In genomic region chr18:74692367-74693013, GRCh38 we compare ENCODE assay signal across 23 cellular contexts.
DNase-seq lines count a peak whose midpoint lies in the region; ATAC-seq, FAIRE-seq and TF ChIP-seq lines count a peak whose summit lies in the region.
"Had no signal": no experiment of that assay in that cellular context is flagged by ENCODE, and none has a peak within 500 bp of the region (broad histone marks: within the 10 kb centered on the region; RNA-seq: fewer than 3 reads in every experiment).

No MANE protein-coding gene starts in this region.

- peaks cover 8% of the 10 kb centered on the region for H3K4me1 ChIP-seq in CD4-positive, CD25-positive, alpha-beta regulatory T cell (ENCODE audit: control insufficient read depth, insufficient read depth, low read length, poor library complexity, severe bottlenecking)
- H3K4me1 ChIP-seq: Caco-2, HAP-1 had no signal

- H3K4me3 Mint-ChIP-seq in CD4-positive, CD25-positive, alpha-beta regulatory T cell, result no peak overlapping the region
- H3K4me3 Mint-ChIP-seq in stimulated activated effector memory CD8-positive, alpha-beta T cell treated with anti-CD3 and anti-CD28 coated beads, Interleukin-12 subunit alpha, Interleukin-12 subunit beta, amount 100 ng/mL, for 72 hours, result no peak overlapping the region
- H3K4me3 Mint-ChIP-seq in activated T-helper 2 cell treated with anti-CD3 and anti-CD28 coated beads, Interferon-gamma antibody, Interleukin-2, Interleukin-4, amounts not matched to agents 10 μg/mL and 5 μg/mL and 100 μg/mL, durations not matched to agents 14 hours and 24 hours and 36 hours (ENCODE audit: low read depth), result no peak overlapping the region
- H3K4me3 Mint-ChIP-seq in stimulated activated memory B cell treated with anti-CD40 and anti-IgM and Interleukin-4, amounts not matched to agents 10 μg/mL and 1 μg/mL and 100 μg/mL, for 72 hours, result no peak overlapping the region
- H3K4me3 Mint-ChIP-seq: CD8-positive, alpha-beta T cell; HFFc6 had no signal

- no peak for TF ChIP-seq CTCF in NB4 (IDR thresholded peaks at IDR 0.05; ENCODE audit: low read depth, low read length)
- TF ChIP-seq CTCF in bronchial epithelial cell (IDR thresholded peaks at IDR 0.05; ENCODE audit: insufficient read depth, low read length, severe bottlenecking), result no peak

- H3K9me3 ChIP-seq in CD4-positive, CD25-positive, alpha-beta regulatory T cell (ENCODE audit: control insufficient read depth in 2 of 2, low read length in 2 of 2), result no peaks in the 10 kb centered on the region
- H3K9me3 ChIP-seq: Caco-2, HAP-1, MG63 had no signal

- peak in 1 of 3 donors; percentile 51 for DNase-seq in CD4-positive, CD25-positive, alpha-beta regulatory T cell
- DNase-seq in NB4 (ENCODE audit: low read depth) (peak; percentile 3), bronchial epithelial cell (ENCODE audit: low read depth) (no peak), OCI-M2 (lab: John Stamatoyannopoulos, UW; ENCODE audit: unreplicated experiment) (no peak)
- DNase-seq in stimulated activated effector memory CD8-positive, alpha-beta T cell treated with anti-CD3 and anti-CD28 coated beads, Interleukin-12 subunit alpha, Interleukin-12 subunit beta, amount 100 ng/mL, for 72 hours (ENCODE audit: low spot score in 2 of 2), result no peak
- no peak for DNase-seq in activated T-helper 2 cell treated with anti-CD3 and anti-CD28 coated beads, Interferon-gamma antibody, Interleukin-2, Interleukin-4, amounts not matched to agents 10 μg/mL and 5 μg/mL and 100 μg/mL, durations not matched to agents 14 hours and 24 hours and 36 hours (ENCODE audit: low spot score)
- DNase-seq: C1 segment of cervical spinal cord; Caco-2; CD8-positive, alpha-beta T cell; DMS 273 treated with DMSO at 0.1 percent for 48 hours; GM23248; HFFc6; KG1; MG63; NCI-H2029; NCI-H2227 treated with DMSO at 0.1 percent for 48 hours; NCI-H526 treated with DMSO at 0.1 percent for 48 hours; SHP77 treated with DMSO at 0.1 percent for 48 hours had no signal

- H3K9me3 Mint-ChIP-seq in CD4-positive, CD25-positive, alpha-beta regulatory T cell, result no peaks in the 10 kb centered on the region
- no peaks in the 10 kb centered on the region for H3K9me3 Mint-ChIP-seq in stimulated activated effector memory CD8-positive, alpha-beta T cell treated with anti-CD3 and anti-CD28 coated beads, Interleukin-12 subunit alpha, Interleukin-12 subunit beta, amount 100 ng/mL, for 72 hours
- H3K9me3 Mint-ChIP-seq in activated T-helper 2 cell treated with anti-CD3 and anti-CD28 coated beads, Interferon-gamma antibody, Interleukin-2, Interleukin-4, amounts not matched to agents 10 μg/mL and 5 μg/mL and 100 μg/mL, durations not matched to agents 14 hours and 24 hours and 36 hours, result no peaks in the 10 kb centered on the region
- H3K9me3 Mint-ChIP-seq in stimulated activated memory B cell treated with anti-CD40 and anti-IgM and Interleukin-4, amounts not matched to agents 10 μg/mL and 1 μg/mL and 100 μg/mL, for 72 hours, result no peaks in the 10 kb centered on the region
- H3K9me3 Mint-ChIP-seq: CD8-positive, alpha-beta T cell; HFFc6 had no signal

- H3K36me3 ChIP-seq in CD4-positive, CD25-positive, alpha-beta regulatory T cell (ENCODE audit: control insufficient read depth, insufficient read depth, low read length), result no peaks in the 10 kb centered on the region
- H3K36me3 ChIP-seq in bronchial epithelial cell (ENCODE audit: control insufficient read depth, insufficient read depth, low read length), result no peaks in the 10 kb centered on the region
- H3K36me3 ChIP-seq: HAP-1, MG63 had no signal

- no peak for ATAC-seq in CD4-positive, CD25-positive, alpha-beta regulatory T cell (ENCODE audit: low read depth in 2 of 2)
- peak; percentile 16 for ATAC-seq in stimulated activated effector memory CD8-positive, alpha-beta T cell treated with anti-CD3 and anti-CD28 coated beads, Interleukin-12 subunit alpha, Interleukin-12 subunit beta, amount 100 ng/mL, for 72 hours
- no peak for ATAC-seq in stimulated activated memory B cell treated with anti-CD40 and anti-IgM and Interleukin-4, amounts not matched to agents 10 μg/mL and 1 μg/mL and 100 μg/mL, for 72 hours
- ATAC-seq: CD8-positive, alpha-beta T cell; Panc1 had no signal

- FAIRE-seq in bronchial epithelial cell (lab: Jason Lieb, UNC), result peak; percentile 55
- FAIRE-seq: HTR-8/SVneo had no signal

- peaks cover 4% of the 10 kb centered on the region for H3K36me3 Mint-ChIP-seq in CD4-positive, CD25-positive, alpha-beta regulatory T cell
- no peaks in the 10 kb centered on the region for H3K36me3 Mint-ChIP-seq in stimulated activated effector memory CD8-positive, alpha-beta T cell treated with anti-CD3 and anti-CD28 coated beads, Interleukin-12 subunit alpha, Interleukin-12 subunit beta, amount 100 ng/mL, for 72 hours
- no peaks in the 10 kb centered on the region for H3K36me3 Mint-ChIP-seq in activated T-helper 2 cell treated with anti-CD3 and anti-CD28 coated beads, Interferon-gamma antibody, Interleukin-2, Interleukin-4, amounts not matched to agents 10 μg/mL and 5 μg/mL and 100 μg/mL, durations not matched to agents 14 hours and 24 hours and 36 hours (ENCODE audit: low read depth)
- H3K36me3 Mint-ChIP-seq in stimulated activated memory B cell treated with anti-CD40 and anti-IgM and Interleukin-4, amounts not matched to agents 10 μg/mL and 1 μg/mL and 100 μg/mL, for 72 hours, result peaks cover 27% of the 10 kb centered on the region

- H3K4me1 Mint-ChIP-seq in CD4-positive, CD25-positive, alpha-beta regulatory T cell, result peaks cover 6 to 23% (median 17%) of the 10 kb centered on the region in 4 donors
- H3K4me1 Mint-ChIP-seq in stimulated activated effector memory CD8-positive, alpha-beta T cell treated with anti-CD3 and anti-CD28 coated beads, Interleukin-12 subunit alpha, Interleukin-12 subunit beta, amount 100 ng/mL, for 72 hours, result peaks cover 11% of the 10 kb centered on the region
- peaks cover 5% of the 10 kb centered on the region for H3K4me1 Mint-ChIP-seq in activated T-helper 2 cell treated with anti-CD3 and anti-CD28 coated beads, Interferon-gamma antibody, Interleukin-2, Interleukin-4, amounts not matched to agents 10 μg/mL and 5 μg/mL and 100 μg/mL, durations not matched to agents 14 hours and 24 hours and 36 hours (ENCODE audit: low read depth)
- H3K4me1 Mint-ChIP-seq in stimulated activated memory B cell treated with anti-CD40 and anti-IgM and Interleukin-4, amounts not matched to agents 10 μg/mL and 1 μg/mL and 100 μg/mL, for 72 hours, result peaks cover 23% of the 10 kb centered on the region

- H3K4me3 ChIP-seq in CD4-positive, CD25-positive, alpha-beta regulatory T cell (ENCODE audit: low read depth, low read length), result no peak overlapping the region
- no peak overlapping the region for H3K4me3 ChIP-seq in NB4 (ENCODE audit: low read depth, low read length)
- H3K4me3 ChIP-seq in bronchial epithelial cell (ENCODE audit: low read depth, low read length), result no peak overlapping the region
- H3K4me3 ChIP-seq: GM23248, HAP-1, MG63 had no signal

- H3K27me3 Mint-ChIP-seq in CD4-positive, CD25-positive, alpha-beta regulatory T cell, result no peaks in the 10 kb centered on the region
- no peaks in the 10 kb centered on the region for H3K27me3 Mint-ChIP-seq in activated T-helper 2 cell treated with anti-CD3 and anti-CD28 coated beads, Interferon-gamma antibody, Interleukin-2, Interleukin-4, amounts not matched to agents 10 μg/mL and 5 μg/mL and 100 μg/mL, durations not matched to agents 14 hours and 24 hours and 36 hours (ENCODE audit: low read depth)
- no peaks in the 10 kb centered on the region for H3K27me3 Mint-ChIP-seq in stimulated activated memory B cell treated with anti-CD40 and anti-IgM and Interleukin-4, amounts not matched to agents 10 μg/mL and 1 μg/mL and 100 μg/mL, for 72 hours

- intact Hi-C loops in activated T-helper 2 cell treated with anti-CD3 and anti-CD28 coated beads, Interferon-gamma antibody, Interleukin-2, Interleukin-4, amounts not matched to agents 10 μg/mL and 5 μg/mL and 100 μg/mL, durations not matched to agents 14 hours and 24 hours and 36 hours (cut with micrococcal nuclease), result no loop called here

- no peaks in the 10 kb centered on the region for H3K27me3 ChIP-seq in CD4-positive, CD25-positive, alpha-beta regulatory T cell (ENCODE audit: control insufficient read depth, insufficient read depth, low read length)
- no peaks in the 10 kb centered on the region for H3K27me3 ChIP-seq in bronchial epithelial cell (ENCODE audit: control insufficient read depth, insufficient read depth, low read length)
- H3K27me3 ChIP-seq: MG63 had no signal

- H3K27ac ChIP-seq in CD4-positive, CD25-positive, alpha-beta regulatory T cell (ENCODE audit: insufficient read depth, low read length, poor library complexity, severe bottlenecking), result no peak overlapping the region
- H3K27ac ChIP-seq: GM23248, RWPE1 had no signal

- no peak for TF ChIP-seq POLR2A in NB4 (IDR thresholded peaks at IDR 0.05; ENCODE audit: extremely low read depth, insufficient read length)

- H3K27ac Mint-ChIP-seq in CD4-positive, CD25-positive, alpha-beta regulatory T cell, result peak overlapping the region in 2 of 3 donors; percentile 48 to 52
- H3K27ac Mint-ChIP-seq in stimulated activated effector memory CD8-positive, alpha-beta T cell treated with anti-CD3 and anti-CD28 coated beads, Interleukin-12 subunit alpha, Interleukin-12 subunit beta, amount 100 ng/mL, for 72 hours, result peak overlapping the region; percentile 63
- no peak overlapping the region for H3K27ac Mint-ChIP-seq in activated T-helper 2 cell treated with anti-CD3 and anti-CD28 coated beads, Interferon-gamma antibody, Interleukin-2, Interleukin-4, amounts not matched to agents 10 μg/mL and 5 μg/mL and 100 μg/mL, durations not matched to agents 14 hours and 24 hours and 36 hours
- no peak overlapping the region for H3K27ac Mint-ChIP-seq in stimulated activated memory B cell treated with anti-CD40 and anti-IgM and Interleukin-4, amounts not matched to agents 10 μg/mL and 1 μg/mL and 100 μg/mL, for 72 hours
- H3K27ac Mint-ChIP-seq: CD8-positive, alpha-beta T cell; HFFc6 had no signal

Comparison
In these comparisons a context has a peak if more than half of its experiments do, and no peak if none do; other contexts are left out.
1. H3K27ac Mint-ChIP-seq: peak in CD4-positive, CD25-positive, alpha-beta regulatory T cell (2 of 3) and stimulated activated effector memory CD8-positive, alpha-beta T cell treated with anti-CD3 and anti-CD28 coated beads, Interleukin-12 subunit alpha, Interleukin-12 subunit beta, amount 100 ng/mL, for 72 hours (single experiment); none in activated T-helper 2 cell treated with anti-CD3 and anti-CD28 coated beads, Interferon-gamma antibody, Interleukin-2, Interleukin-4, amounts not matched to agents 10 μg/mL and 5 μg/mL and 100 μg/mL, durations not matched to agents 14 hours and 24 hours and 36 hours (single experiment) and stimulated activated memory B cell treated with anti-CD40 and anti-IgM and Interleukin-4, amounts not matched to agents 10 μg/mL and 1 μg/mL and 100 μg/mL, for 72 hours (single experiment).